In the genomic region with DNA sequence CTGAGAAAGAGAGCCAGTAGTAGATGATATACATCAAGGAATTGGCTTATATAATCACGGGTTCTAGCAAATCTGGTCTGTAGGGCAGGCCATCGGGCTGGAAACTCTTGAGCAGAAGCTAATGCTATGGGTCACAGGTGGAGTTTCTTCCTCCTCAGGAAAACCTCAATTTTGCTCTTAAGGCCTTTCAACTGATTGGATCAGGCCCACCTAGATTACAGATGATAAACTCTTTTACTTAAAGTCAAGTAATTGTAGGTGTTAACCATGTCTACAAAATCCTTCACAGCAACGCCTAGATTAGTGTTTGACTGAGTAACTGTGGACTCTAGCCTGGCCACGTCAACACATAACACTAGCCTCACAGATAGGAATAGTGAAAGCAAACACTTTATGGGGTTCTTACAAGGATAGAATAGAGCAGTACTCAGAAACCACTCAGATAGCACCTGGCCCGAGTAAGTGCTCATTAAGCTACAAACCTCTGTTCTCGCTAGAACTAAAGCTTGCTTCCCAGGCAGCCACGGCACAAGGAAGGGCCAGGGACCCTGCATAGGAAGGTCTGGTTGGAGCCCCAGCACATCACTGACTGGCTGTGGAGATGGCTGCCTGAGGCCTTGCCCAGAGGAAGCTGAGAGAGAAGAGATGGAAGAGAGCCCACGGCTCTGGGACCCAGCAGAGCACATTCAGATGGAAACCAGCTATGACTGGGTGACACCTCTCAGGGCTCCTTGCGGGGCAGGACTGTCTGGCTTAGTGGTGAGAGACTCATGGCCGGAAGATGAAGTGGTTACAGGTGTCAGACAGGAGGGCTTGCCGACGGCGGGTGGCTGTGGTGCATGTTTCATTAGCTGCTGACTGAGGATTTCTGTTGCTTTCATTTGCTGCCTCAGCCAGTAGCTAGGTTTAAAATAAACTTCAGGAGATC, we compare ENCODE assay signal across 1 cellular context.
TF ChIP-seq lines count a peak whose summit lies in the region.

No MANE protein-coding gene starts in this region.

TF ChIP-seq in GM12878, 131 proteins besides CTCF, POLR2A, EP300 and RAD21 (continued from another document and continues in another):
- TF ChIP-seq, protein P1, sequence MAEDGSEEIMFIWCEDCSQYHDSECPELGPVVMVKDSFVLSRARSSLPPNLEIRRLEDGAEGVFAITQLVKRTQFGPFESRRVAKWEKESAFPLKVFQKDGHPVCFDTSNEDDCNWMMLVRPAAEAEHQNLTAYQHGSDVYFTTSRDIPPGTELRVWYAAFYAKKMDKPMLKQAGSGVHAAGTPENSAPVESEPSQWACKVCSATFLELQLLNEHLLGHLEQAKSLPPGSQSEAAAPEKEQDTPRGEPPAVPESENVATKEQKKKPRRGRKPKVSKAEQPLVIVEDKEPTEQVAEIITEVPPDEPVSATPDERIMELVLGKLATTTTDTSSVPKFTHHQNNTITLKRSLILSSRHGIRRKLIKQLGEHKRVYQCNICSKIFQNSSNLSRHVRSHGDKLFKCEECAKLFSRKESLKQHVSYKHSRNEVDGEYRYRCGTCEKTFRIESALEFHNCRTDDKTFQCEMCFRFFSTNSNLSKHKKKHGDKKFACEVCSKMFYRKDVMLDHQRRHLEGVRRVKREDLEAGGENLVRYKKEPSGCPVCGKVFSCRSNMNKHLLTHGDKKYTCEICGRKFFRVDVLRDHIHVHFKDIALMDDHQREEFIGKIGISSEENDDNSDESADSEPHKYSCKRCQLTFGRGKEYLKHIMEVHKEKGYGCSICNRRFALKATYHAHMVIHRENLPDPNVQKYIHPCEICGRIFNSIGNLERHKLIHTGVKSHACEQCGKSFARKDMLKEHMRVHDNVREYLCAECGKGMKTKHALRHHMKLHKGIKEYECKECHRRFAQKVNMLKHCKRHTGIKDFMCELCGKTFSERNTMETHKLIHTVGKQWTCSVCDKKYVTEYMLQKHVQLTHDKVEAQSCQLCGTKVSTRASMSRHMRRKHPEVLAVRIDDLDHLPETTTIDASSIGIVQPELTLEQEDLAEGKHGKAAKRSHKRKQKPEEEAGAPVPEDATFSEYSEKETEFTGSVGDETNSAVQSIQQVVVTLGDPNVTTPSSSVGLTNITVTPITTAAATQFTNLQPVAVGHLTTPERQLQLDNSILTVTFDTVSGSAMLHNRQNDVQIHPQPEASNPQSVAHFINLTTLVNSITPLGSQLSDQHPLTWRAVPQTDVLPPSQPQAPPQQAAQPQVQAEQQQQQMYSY (CRISPR knock-in tag; IDR thresholded peaks at IDR 0.05) = no peak
- no peak for TF ChIP-seq POLR2AphosphoS2 (IDR thresholded peaks at IDR 0.05; ENCODE audit: low read depth, low read length)
- no peak for TF ChIP-seq STAT1 (conservative IDR thresholded peaks at IDR 0.05)
- TF ChIP-seq TCF7 (IDR thresholded peaks at IDR 0.05; ENCODE audit: borderline replicate concordance) = no peak
- TF ChIP-seq GATAD2B (conservative IDR thresholded peaks at IDR 0.05; ENCODE audit: low read depth) = no peak
- TF ChIP-seq MTA2 (IDR thresholded peaks at IDR 0.05; ENCODE audit: low read depth) = peak; percentile 75
- TF ChIP-seq SMC3 (IDR thresholded peaks at IDR 0.05; ENCODE audit: borderline replicate concordance, low read length) = no peak; the same call in 1 of the 2 replicates
- no peak for TF ChIP-seq IRF3 (IDR thresholded peaks at IDR 0.05)
- no peak for TF ChIP-seq HCFC1 (IDR thresholded peaks at IDR 0.05; ENCODE audit: low read length)
- 0 out of 2 replicates have a peak, but pooled peaks have one; percentile 31 for TF ChIP-seq ATF2 (IDR thresholded peaks at IDR 0.05; ENCODE audit: low read length)
- TF ChIP-seq MAX (IDR thresholded peaks at IDR 0.05; ENCODE audit: low read depth, low read length) = 0 out of 2 replicates have a peak, but pooled peaks have one; percentile 30
- TF ChIP-seq RUNX3 (IDR thresholded peaks at IDR 0.05; ENCODE audit: low read length) = peak; percentile 88
- TF ChIP-seq EED (IDR thresholded peaks at IDR 0.05; ENCODE audit: low read depth) = no peak; the same call in 1 of the 2 replicates
- no peak for TF ChIP-seq EGR1 (IDR thresholded peaks at IDR 0.05; ENCODE audit: borderline replicate concordance in 1 of 2, low read depth in 2 of 2, low read length in 2 of 2)
- TF ChIP-seq BACH1 (IDR thresholded peaks at IDR 0.05; ENCODE audit: borderline replicate concordance) = no peak
- no peak for TF ChIP-seq BMI1 (IDR thresholded peaks at IDR 0.05; ENCODE audit: borderline replicate concordance)
- no peak for TF ChIP-seq ZNF592 (IDR thresholded peaks at IDR 0.05)
- TF ChIP-seq ATF7 (IDR thresholded peaks at IDR 0.05; ENCODE audit: low read depth) = peak; percentile 63
- TF ChIP-seq NR2F1 (conservative IDR thresholded peaks at IDR 0.05) = peak; percentile 58
- TF ChIP-seq IKZF1 (conservative IDR thresholded peaks at IDR 0.05) = peak; percentile 78
- TF ChIP-seq CHD4 (IDR thresholded peaks at IDR 0.05) = no peak
- TF ChIP-seq ESRRA (IDR thresholded peaks at IDR 0.05; ENCODE audit: low read length) = no peak
- TF ChIP-seq PAX5 (IDR thresholded peaks at IDR 0.05; ENCODE audit: borderline replicate concordance, low read depth, low read length) = peak; percentile 78; the same call in 1 of the 2 replicates
- TF ChIP-seq MEF2B (IDR thresholded peaks at IDR 0.05; ENCODE audit: partially characterized antibody, poor library complexity, severe bottlenecking) = peak; percentile 49
- TF ChIP-seq CBX3 (IDR thresholded peaks at IDR 0.05; ENCODE audit: borderline replicate concordance, low read depth) = no peak
- no peak for TF ChIP-seq RELA (IDR thresholded peaks at IDR 0.05; ENCODE audit: borderline replicate concordance, partially characterized antibody)
- no peak for TF ChIP-seq NFIC (IDR thresholded peaks at IDR 0.05; ENCODE audit: low read depth, low read length)
- TF ChIP-seq CHD2 (IDR thresholded peaks at IDR 0.05; ENCODE audit: borderline replicate concordance, low read depth, low read length) = no peak
- no peak for TF ChIP-seq CEBPZ (IDR thresholded peaks at IDR 0.05; ENCODE audit: low read depth, low read length)
- no peak for TF ChIP-seq KAT2A (conservative IDR thresholded peaks at IDR 0.05; ENCODE audit: control insufficient read depth, low read depth, low read length)
- peak; percentile 33; the same call in 1 of the 2 replicates for TF ChIP-seq IRF5 (IDR thresholded peaks at IDR 0.05; ENCODE audit: borderline replicate concordance)
- no peak; the same call in 1 of the 2 replicates for TF ChIP-seq MXI1 (IDR thresholded peaks at IDR 0.05; ENCODE audit: low read depth, low read length)
- no peak for TF ChIP-seq ZBTB33 (IDR thresholded peaks at IDR 0.05)
- TF ChIP-seq EZH2 (IDR thresholded peaks at IDR 0.05; ENCODE audit: borderline replicate concordance, control insufficient read depth, low read depth, low read length) = no peak
- no peak for TF ChIP-seq TAF1 (IDR thresholded peaks at IDR 0.05; ENCODE audit: borderline replicate concordance, low read depth, low read length)
- no peak; the same call in 1 of the 2 replicates for TF ChIP-seq ZNF207 (IDR thresholded peaks at IDR 0.05; ENCODE audit: borderline replicate concordance)
- TF ChIP-seq ASH2L (IDR thresholded peaks at IDR 0.05; ENCODE audit: borderline replicate concordance, low read depth) = no peak
- TF ChIP-seq BRCA1 (IDR thresholded peaks at IDR 0.05; ENCODE audit: low read depth, low read length) = no peak
- no peak for TF ChIP-seq NFYA (IDR thresholded peaks at IDR 0.05; ENCODE audit: borderline replicate concordance, low read depth, low read length)
- TF ChIP-seq MYB (IDR thresholded peaks at IDR 0.05; ENCODE audit: borderline replicate concordance, low read depth, low read length) = no peak
